ENCODE assay signal across 20 cellular contexts in genomic region chr6:45610374-45610773, GRCh38.
"Had no signal": no experiment of that assay in that cellular context is flagged by ENCODE, and none has a peak within 500 bp of the region (broad histone marks: within the 10 kb centered on the region; RNA-seq: fewer than 3 reads in every experiment).

No MANE protein-coding gene starts in this region.

- H3K36me3 Mint-ChIP-seq: stimulated activated naive B cell treated with anti-CD40 and anti-IgM and Interleukin-4, amounts not matched to agents 10 μg/mL and 1 μg/mL and 100 μg/mL, for 72 hours had no signal

- FAIRE-seq: endometrium, urothelium cell line had no signal

- H3K9me3 ChIP-seq: mucosa of descending colon, sigmoid colon, thoracic aorta had no signal

- H3K4me3 ChIP-seq: hepatocyte, lung, mucosa of descending colon, sigmoid colon, skin epidermis, thoracic aorta had no signal

- H3K9me3 Mint-ChIP-seq: naive thymus-derived CD8-positive, alpha-beta T cell; stimulated activated naive B cell treated with anti-CD40 and anti-IgM and Interleukin-4, amounts not matched to agents 10 μg/mL and 1 μg/mL and 100 μg/mL, for 72 hours had no signal

- H3K36me3 ChIP-seq: sigmoid colon, thoracic aorta had no signal

- H3K27me3 ChIP-seq: hepatocyte, sigmoid colon had no signal

- H3K27ac ChIP-seq: sigmoid colon, skin epidermis, thoracic aorta had no signal

- DNase-seq: effector memory CD4-positive, alpha-beta T cell; head of caudate nucleus; left colon; left ventricle myocardium superior; mucosa of descending colon; naive thymus-derived CD8-positive, alpha-beta T cell; posterior cingulate gyrus; sigmoid colon; stimulated activated CD4-positive, alpha-beta T cell treated with anti-CD3 and anti-CD28 coated beads, Interleukin-2, amount 100 ng/mL, for 24 hours; stimulated activated CD4-positive, alpha-beta T cell treated with anti-CD3 and anti-CD28 coated beads, Interleukin-4, amount 100 ng/mL, for 4 hours; stimulated activated naive B cell treated with anti-CD40 and anti-IgM and Interleukin-4, amounts not matched to agents 10 μg/mL and 1 μg/mL and 100 μg/mL, for 72 hours; stimulated activated naive CD8-positive, alpha-beta T cell treated with anti-CD3 and anti-CD28 coated beads, Interleukin-15, amount 100 ng/mL, for 72 hours; substantia nigra; trophoblast cell had no signal

- ATAC-seq: left ventricle myocardium superior; naive thymus-derived CD8-positive, alpha-beta T cell; stimulated activated naive B cell treated with anti-CD40 and anti-IgM and Interleukin-4, amounts not matched to agents 10 μg/mL and 1 μg/mL and 100 μg/mL, for 72 hours; stimulated activated naive CD8-positive, alpha-beta T cell treated with anti-CD3 and anti-CD28 coated beads, Interleukin-15, amount 100 ng/mL, for 72 hours had no signal

- H3K4me2 ChIP-seq: hepatocyte had no signal

- H3K4me3 Mint-ChIP-seq: naive thymus-derived CD8-positive, alpha-beta T cell; stimulated activated naive B cell treated with anti-CD40 and anti-IgM and Interleukin-4, amounts not matched to agents 10 μg/mL and 1 μg/mL and 100 μg/mL, for 72 hours; stimulated activated naive CD8-positive, alpha-beta T cell treated with anti-CD3 and anti-CD28 coated beads, Interleukin-15, amount 100 ng/mL, for 72 hours had no signal

- H2AFZ ChIP-seq: hepatocyte had no signal

- H3K79me2 ChIP-seq: hepatocyte had no signal

- H3K27ac Mint-ChIP-seq: stimulated activated naive B cell treated with anti-CD40 and anti-IgM and Interleukin-4, amounts not matched to agents 10 μg/mL and 1 μg/mL and 100 μg/mL, for 72 hours; stimulated activated naive CD8-positive, alpha-beta T cell treated with anti-CD3 and anti-CD28 coated beads, Interleukin-15, amount 100 ng/mL, for 72 hours had no signal

- H3K27me3 Mint-ChIP-seq: stimulated activated naive CD8-positive, alpha-beta T cell treated with anti-CD3 and anti-CD28 coated beads, Interleukin-15, amount 100 ng/mL, for 72 hours had no signal
